13 cellular contexts compared by ENCODE assay signal in the genomic region with DNA sequence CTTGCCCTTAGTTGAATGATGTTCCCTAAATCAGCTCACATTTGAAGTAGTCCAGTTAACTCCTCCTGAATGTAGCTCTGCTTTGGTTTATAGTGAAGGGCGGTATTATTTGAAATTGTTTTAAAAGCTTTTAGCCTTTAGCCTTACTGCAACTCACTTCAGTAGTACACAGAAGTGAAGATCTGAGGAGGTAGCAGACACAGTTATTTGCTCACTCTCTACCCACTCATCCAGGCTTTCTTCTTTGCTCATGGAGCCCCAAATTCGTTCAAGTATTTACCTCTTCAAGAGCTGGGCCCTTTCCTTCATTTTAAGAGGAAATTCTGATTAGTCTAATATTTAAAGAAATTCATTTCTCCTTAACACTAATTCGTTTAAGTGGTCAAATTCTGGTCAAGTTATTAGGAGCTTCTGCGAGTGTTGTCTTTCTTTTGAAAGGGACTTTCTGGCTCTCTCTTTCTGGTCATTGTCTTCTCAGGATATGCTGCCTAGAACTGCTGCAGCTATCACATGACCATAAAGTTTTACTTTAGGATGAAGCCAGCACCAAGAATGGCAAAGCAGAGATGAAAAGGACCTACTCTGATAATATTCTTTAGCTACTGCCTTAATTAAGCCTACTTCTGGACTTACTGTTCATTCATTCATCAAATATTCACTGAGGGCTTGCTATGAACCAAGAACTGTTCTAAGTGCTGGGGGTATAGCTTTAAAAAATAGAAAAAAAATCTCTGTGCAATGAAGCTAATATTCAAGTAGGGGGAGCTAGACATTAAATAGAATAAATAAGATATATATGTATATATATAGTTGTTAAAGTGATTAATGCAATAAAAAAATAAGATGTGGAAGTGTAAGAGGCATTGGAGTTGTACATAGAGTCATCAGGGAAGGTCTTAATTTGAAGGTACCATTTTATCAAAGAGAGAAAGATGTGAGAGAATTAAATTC.
A peak's percentile ranks its signal among the peaks of the same experiment; 100 is the strongest.
DNase-seq lines count a peak whose midpoint lies in the region; ATAC-seq and TF ChIP-seq lines count a peak whose summit lies in the region.
"Had no signal": no experiment of that assay in that cellular context is flagged by ENCODE, and none has a peak within 500 bp of the region (broad histone marks: within the 10 kb centered on the region; RNA-seq: fewer than 3 reads in every experiment).

No MANE protein-coding gene starts in this region.

- H3K4me1 Mint-ChIP-seq in CD14-positive monocyte: peaks cover 37% of the 10 kb centered on the region

- no peaks in the 10 kb centered on the region for H3K9me3 ChIP-seq in RWPE2 (ENCODE audit: severe bottlenecking)
- H3K9me3 ChIP-seq in colonic mucosa: no peaks in the 10 kb centered on the region

- peaks cover 0 to 1% of the 10 kb centered on the region in 2 donors for H3K36me3 Mint-ChIP-seq in CD14-positive monocyte

- intact Hi-C loops in CD14-positive monocyte (cut with micrococcal nuclease): loop anchor here (10.0 kb wide), 4 partner anchors 62 to 172 kb away; no protein-coding TSS in a partner anchor
- intact Hi-C loops in colonic mucosa (cut with DNase I): no loop called here

- no peaks in the 10 kb centered on the region for H3K36me3 ChIP-seq in RWPE2 (ENCODE audit: low read depth)
- no peaks in the 10 kb centered on the region for H3K36me3 ChIP-seq in colonic mucosa

- H3K27ac Mint-ChIP-seq in CD14-positive monocyte: no peak overlapping the region
- H3K27ac Mint-ChIP-seq: activated T-helper 1 cell treated with anti-CD3 and anti-CD28 coated beads, Interleukin-12 subunit alpha, Interleukin-12 subunit beta, Interleukin-2, Interleukin-4 antibody, amounts not matched to agents 30 ng/mL and 10 ng/mL and 1 ng/mL, durations not matched to agents 14 hours and 24 hours and 36 hours had no signal

- H3K27ac ChIP-seq in RWPE2 (ENCODE audit: poor library complexity, severe bottlenecking) (no peak overlapping the region), colonic mucosa (no peak overlapping the region)

- no peaks in the 10 kb centered on the region for H3K27me3 Mint-ChIP-seq in CD14-positive monocyte (ENCODE audit: low read depth in 3 of 3)

- ATAC-seq in GM21786 (IDR thresholded peaks at IDR 0.05; ENCODE audit: unreplicated experiment) (peak; percentile 42), RWPE2 (ENCODE audit: low read depth) (no peak)
- ATAC-seq: left colon had no signal

- no peak overlapping the region for H3K9ac ChIP-seq in colonic mucosa (ENCODE audit: low read depth in 2 of 2, low read length in 2 of 2)

- no peak overlapping the region for H3K4me3 Mint-ChIP-seq in CD14-positive monocyte
- H3K4me3 Mint-ChIP-seq: activated T-helper 1 cell treated with anti-CD3 and anti-CD28 coated beads, Interleukin-12 subunit alpha, Interleukin-12 subunit beta, Interleukin-2, Interleukin-4 antibody, amounts not matched to agents 30 ng/mL and 10 ng/mL and 1 ng/mL, durations not matched to agents 14 hours and 24 hours and 36 hours had no signal

- H3K4me1 ChIP-seq in RWPE2 (ENCODE audit: insufficient read depth, poor library complexity, severe bottlenecking): peaks cover 4% of the 10 kb centered on the region
- H3K4me1 ChIP-seq in colonic mucosa: no peaks in the 10 kb centered on the region

- peak; percentile 19 for TF ChIP-seq CTCF in CD14-positive monocyte (IDR thresholded peaks at IDR 0.05)
- peak; percentile 73 for TF ChIP-seq CTCF in RWPE2 (IDR thresholded peaks at IDR 0.05; ENCODE audit: poor library complexity, severe bottlenecking)
- TF ChIP-seq CTCF in fibroblast of the aortic adventitia (IDR thresholded peaks at IDR 0.05; ENCODE audit: insufficient read depth, low read length): peak; percentile 39
- TF ChIP-seq CTCF in colonic mucosa (IDR thresholded peaks at IDR 0.05): no peak

- H3K4me3 ChIP-seq in RWPE2 (ENCODE audit: severe bottlenecking) (no peak overlapping the region), fibroblast of the aortic adventitia (ENCODE audit: low read depth, low read length) (no peak overlapping the region), colonic mucosa (no peak overlapping the region)

- H3K9me3 Mint-ChIP-seq in CD14-positive monocyte: peaks cover 0 to 8% (median 3%) of the 10 kb centered on the region in 7 donors

- H3K27me3 ChIP-seq in RWPE2 (ENCODE audit: insufficient read depth, poor library complexity, severe bottlenecking): no peaks in the 10 kb centered on the region
- H3K27me3 ChIP-seq in colonic mucosa: no peaks in the 10 kb centered on the region

- DNase-seq in CD14-positive monocyte (ENCODE audit: low spot score) (no peak), RWPE2 (ENCODE audit: low spot score) (no peak), fibroblast of the aortic adventitia (ENCODE audit: low read depth) (no peak), globus pallidus (ENCODE audit: low spot score) (no peak), DMS79 (lab: John Stamatoyannopoulos, UW) (no peak), iPS-NIHi7 (ENCODE audit: extremely low spot score) (no peak), colonic mucosa (no peak)
- DNase-seq: GDM1, left colon, NCI-H526 treated with DMSO at 0.1 percent for 48 hours, T-helper 9 cell had no signal
